Comparison of ENCODE assay signal across 26 cellular contexts in genomic region chr2:184875911-184876310, GRCh38.
DNase-seq lines count a peak whose midpoint lies in the region; ATAC-seq, FAIRE-seq and TF ChIP-seq lines count a peak whose summit lies in the region.
"Had no signal": no experiment of that assay in that cellular context is flagged by ENCODE, and none has a peak within 500 bp of the region (broad histone marks: within the 10 kb centered on the region; RNA-seq: fewer than 3 reads in every experiment).

No MANE protein-coding gene starts in this region.

- FAIRE-seq in endothelial cell of umbilical vein (lab: Jason Lieb, UNC) = no peak
- FAIRE-seq: A204.1, D721Med, HepG2, K562, RCC 7860 had no signal

- H3K9me1 ChIP-seq in endothelial cell of umbilical vein (replicated peaks; ENCODE audit: control insufficient read depth, extremely low read depth, insufficient read depth, low read length) = no peaks in the 10 kb centered on the region

- BruUV-seq in endothelial cell of umbilical vein (replicated peaks; lab: Mats Ljungman, UMichigan) = no TSS peak

- H3K4me1 ChIP-seq in endothelial cell of umbilical vein (ENCODE audit: control insufficient read depth, extremely low read depth, insufficient read depth, low read length) = no peaks in the 10 kb centered on the region
- H3K4me1 ChIP-seq: BE2C, SJCRH30 had no signal

- no peak overlapping the region for H3K27ac Mint-ChIP-seq in activated CD8-positive, alpha-beta T cell treated with anti-CD3 and anti-CD28 coated beads for 36 hours
- no peak overlapping the region for H3K27ac Mint-ChIP-seq in chondrocyte (ENCODE audit: unreplicated experiment)
- H3K27ac Mint-ChIP-seq in naive thymus-derived CD8-positive, alpha-beta T cell = no peak overlapping the region

- ATAC-seq in GM21737 (IDR thresholded peaks at IDR 0.05; ENCODE audit: unreplicated experiment) = no peak
- no peak for ATAC-seq in activated CD8-positive, alpha-beta T cell treated with anti-CD3 and anti-CD28 coated beads for 36 hours
- no peak for ATAC-seq in naive thymus-derived CD8-positive, alpha-beta T cell
- ATAC-seq: HepG2, K562 had no signal

- dilution Hi-C loops in endothelial cell of umbilical vein (cut with MboI; ENCODE audit: extremely low pct_ligation_motif_present, low sequenced_read_pairs) = no loop called here

- H3K27ac ChIP-seq in endothelial cell of umbilical vein (ENCODE audit: insufficient read depth, low read depth, low read length) = no peak overlapping the region
- H3K27ac ChIP-seq: HL-60, SJCRH30 had no signal

- H3K4me3 ChIP-seq in AG10803 (ENCODE audit: low read length) (no peak overlapping the region), endothelial cell of umbilical vein (replicated peaks in 1 of 3; ENCODE audit: insufficient read depth in 1 of 3, low read depth in 1 of 3, low read length in 3 of 3) (no peak overlapping the region)
- H3K4me3 ChIP-seq: HAP-1, K562, MG63, SJCRH30 had no signal

- DNase-seq in AG10803 (ENCODE audit: low read depth) = peak; percentile 5
- DNase-seq in amniotic epithelial cell (ENCODE audit: low read depth) = peak; percentile 66
- DNase-seq in endothelial cell of umbilical vein (ENCODE audit: low read depth, low spot score) = peak; percentile 21
- peak; percentile 70 for DNase-seq in iris pigment epithelial cell (ENCODE audit: low read depth)
- no peak for DNase-seq in activated CD8-positive, alpha-beta T cell treated with anti-CD3 and anti-CD28 coated beads for 36 hours
- DNase-seq in chondrocyte (ENCODE audit: low spot score) = no peak
- no peak for DNase-seq in naive thymus-derived CD8-positive, alpha-beta T cell
- DNase-seq: BE2C, DMS79, MG63, NCI-H1048, NCI-H1436 treated with DMSO at 0.1 percent for 48 hours, NCI-H2029, NCI-H2171, NCI-H446, NCI-H526, OCI-M1, SJCRH30 had no signal

- H4K20me1 ChIP-seq in endothelial cell of umbilical vein (replicated peaks; ENCODE audit: control insufficient read depth, extremely low read depth, insufficient read depth, low read length) = no peaks in the 10 kb centered on the region

- no peaks in the 10 kb centered on the region for H3K27me3 Mint-ChIP-seq in activated CD8-positive, alpha-beta T cell treated with anti-CD3 and anti-CD28 coated beads for 36 hours
- H3K27me3 Mint-ChIP-seq in chondrocyte (ENCODE audit: low read depth) = no peaks in the 10 kb centered on the region
- no peaks in the 10 kb centered on the region for H3K27me3 Mint-ChIP-seq in naive thymus-derived CD8-positive, alpha-beta T cell

- no peak overlapping the region for H3K9ac ChIP-seq in endothelial cell of umbilical vein (replicated peaks; ENCODE audit: extremely low read depth, insufficient read depth, low read length)

- no peaks in the 10 kb centered on the region for H3K27me3 ChIP-seq in endothelial cell of umbilical vein (ENCODE audit: control insufficient read depth in 2 of 2, insufficient read depth in 2 of 2, low read length in 2 of 2)
- H3K27me3 ChIP-seq: BE2C, MG63, SJCRH30 had no signal

- no peak overlapping the region for H3K4me3 Mint-ChIP-seq in activated CD8-positive, alpha-beta T cell treated with anti-CD3 and anti-CD28 coated beads for 36 hours
- no peak overlapping the region for H3K4me3 Mint-ChIP-seq in chondrocyte (ENCODE audit: unreplicated experiment)
- H3K4me3 Mint-ChIP-seq in naive thymus-derived CD8-positive, alpha-beta T cell = no peak overlapping the region

- intact Hi-C loops in endothelial cell of umbilical vein (cut with micrococcal nuclease) = no loop called here
- intact Hi-C loops in activated CD8-positive, alpha-beta T cell treated with anti-CD3 and anti-CD28 coated beads for 36 hours (cut with micrococcal nuclease) = no loop called here

- H3K36me3 Mint-ChIP-seq in activated CD8-positive, alpha-beta T cell treated with anti-CD3 and anti-CD28 coated beads for 36 hours (ENCODE audit: low read depth) = no peaks in the 10 kb centered on the region
- no peaks in the 10 kb centered on the region for H3K36me3 Mint-ChIP-seq in chondrocyte (ENCODE audit: low read depth)
- no peaks in the 10 kb centered on the region for H3K36me3 Mint-ChIP-seq in naive thymus-derived CD8-positive, alpha-beta T cell

- H3K4me2 ChIP-seq in endothelial cell of umbilical vein (ENCODE audit: insufficient read depth, low read length) = no peak overlapping the region

- H3K9me3 ChIP-seq in endothelial cell of umbilical vein (replicated peaks; ENCODE audit: control insufficient read depth, insufficient read depth, low read length) = no peaks in the 10 kb centered on the region
- H3K9me3 ChIP-seq: BE2C, HAP-1, SJCRH30 had no signal

- no peaks in the 10 kb centered on the region for H3K4me1 Mint-ChIP-seq in activated CD8-positive, alpha-beta T cell treated with anti-CD3 and anti-CD28 coated beads for 36 hours (ENCODE audit: low read depth)
- no peaks in the 10 kb centered on the region for H3K4me1 Mint-ChIP-seq in chondrocyte (ENCODE audit: low read depth)
- no peaks in the 10 kb centered on the region for H3K4me1 Mint-ChIP-seq in naive thymus-derived CD8-positive, alpha-beta T cell

- no peaks in the 10 kb centered on the region for H3K36me3 ChIP-seq in endothelial cell of umbilical vein (ENCODE audit: control insufficient read depth in 2 of 2, extremely low read depth in 1 of 2, insufficient read depth in 2 of 2, low read length in 2 of 2)
- H3K36me3 ChIP-seq: BE2C, HAP-1 had no signal

- H3K9me3 Mint-ChIP-seq in activated CD8-positive, alpha-beta T cell treated with anti-CD3 and anti-CD28 coated beads for 36 hours = no peaks in the 10 kb centered on the region
- H3K9me3 Mint-ChIP-seq in chondrocyte (ENCODE audit: low read depth) = no peaks in the 10 kb centered on the region
- H3K9me3 Mint-ChIP-seq in naive thymus-derived CD8-positive, alpha-beta T cell = peaks cover 0 to 25% (median 2%) of the 10 kb centered on the region in 9 donors

- no peaks in the 10 kb centered on the region for H3K79me2 ChIP-seq in endothelial cell of umbilical vein (ENCODE audit: control insufficient read depth, insufficient read depth, low read length)

- no peak overlapping the region for H2AFZ ChIP-seq in endothelial cell of umbilical vein (ENCODE audit: low read depth, low read length)

- CTCF ChIA-PET in endothelial cell of umbilical vein (lab: Charles Lee) = no interaction called here
- CTCF ChIA-PET in activated CD8-positive, alpha-beta T cell treated with anti-CD3 and anti-CD28 coated beads for 36 hours (lab: Charles Lee) = no interaction called here

- POLR2A ChIA-PET in endothelial cell of umbilical vein (lab: Charles Lee) = no interaction called here
- POLR2A ChIA-PET in activated CD8-positive, alpha-beta T cell treated with anti-CD3 and anti-CD28 coated beads for 36 hours (lab: Charles Lee) = no interaction called here
- POLR2A ChIA-PET in naive thymus-derived CD8-positive, alpha-beta T cell (lab: Charles Lee) = no interaction called here

- TF ChIP-seq POLR2A in endothelial cell of umbilical vein (IDR thresholded peaks at IDR 0.05; ENCODE audit: low read depth, low read length) = no peak

- TF ChIP-seq CTCF in AG10803 (conservative IDR thresholded peaks at IDR 0.05; ENCODE audit: low read length) (no peak), endothelial cell of umbilical vein (IDR thresholded peaks at IDR 0.05; ENCODE audit: extremely low read depth in 1 of 2, insufficient read depth in 1 of 2, low read depth in 1 of 2, low read length in 2 of 2) (no peak), chondrocyte (IDR thresholded peaks at IDR 0.05) (no peak)
- no peak for TF ChIP-seq CTCF in activated CD8-positive, alpha-beta T cell treated with anti-CD3 and anti-CD28 coated beads for 36 hours (IDR thresholded peaks at IDR 0.05)

TF ChIP-seq in endothelial cell of umbilical vein, 7 proteins besides CTCF, POLR2A, EP300 and RAD21:
- TF ChIP-seq, protein P1, sequence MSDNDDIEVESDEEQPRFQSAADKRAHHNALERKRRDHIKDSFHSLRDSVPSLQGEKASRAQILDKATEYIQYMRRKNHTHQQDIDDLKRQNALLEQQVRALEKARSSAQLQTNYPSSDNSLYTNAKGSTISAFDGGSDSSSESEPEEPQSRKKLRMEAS (IDR thresholded peaks at IDR 0.05; ENCODE audit: insufficient read depth, insufficient read length) = no peak
- no peak for TF ChIP-seq EZH2 (IDR thresholded peaks at IDR 0.05; ENCODE audit: borderline replicate concordance, low read depth, low read length, severe bottlenecking)

Comparison
In these comparisons a context has a peak if more than half of its experiments do, and no peak if none do; other contexts are left out.
1. DNase-seq: peak in AG10803 (single experiment), amniotic epithelial cell (single experiment), endothelial cell of umbilical vein (single experiment) and iris pigment epithelial cell (single experiment); none in activated CD8-positive, alpha-beta T cell treated with anti-CD3 and anti-CD28 coated beads for 36 hours (single experiment), chondrocyte (single experiment) and naive thymus-derived CD8-positive, alpha-beta T cell (0 of 10).